In genomic region chr9:27033815-27034403, GRCh38 we compare ENCODE assay signal across 9 cellular contexts. TPM values are rescaled to one million over a fixed set of nuclear protein-coding genes. Genes with fewer than 3 reads are reported as not detected.
DNase-seq lines count a peak whose midpoint lies in the region; ATAC-seq and TF ChIP-seq lines count a peak whose summit lies in the region.
"Had no signal": no experiment of that assay in that cellular context is flagged by ENCODE, and none has a peak within 500 bp of the region (broad histone marks: within the 10 kb centered on the region; RNA-seq: fewer than 3 reads in every experiment).

No MANE protein-coding gene starts in this region.

- no peaks in the 10 kb centered on the region for H3K4me1 Mint-ChIP-seq in activated CD4-positive, alpha-beta memory T cell treated with anti-CD3 and anti-CD28 coated beads for 36 hours (ENCODE audit: low read depth)
- no peaks in the 10 kb centered on the region for H3K4me1 Mint-ChIP-seq in naive B cell

- H3K4me3 ChIP-seq in BJ (ENCODE audit: low read depth, low read length), result no peak overlapping the region
- H3K4me3 ChIP-seq in epithelial cell of proximal tubule (ENCODE audit: low read depth, low read length), result no peak overlapping the region
- no peak overlapping the region for H3K4me3 ChIP-seq in tibial artery

- no peaks in the 10 kb centered on the region for H3K4me1 ChIP-seq in tibial artery

- TF ChIP-seq CTCF in BJ (IDR thresholded peaks at IDR 0.05; ENCODE audit: insufficient read depth, low read depth, low read length) (peak; percentile 76), epithelial cell of proximal tubule (conservative IDR thresholded peaks at IDR 0.05; ENCODE audit: low read depth, low read length) (peak; percentile 84), tibial artery (IDR thresholded peaks at IDR 0.05) (peak; percentile 71 to 73)

- peak; percentile 91 for ATAC-seq in GM18517 (IDR thresholded peaks at IDR 0.05; ENCODE audit: unreplicated experiment)
- ATAC-seq in HG02981 (IDR thresholded peaks at IDR 0.05; ENCODE audit: unreplicated experiment), result peak; percentile 94
- peak; percentile 30 to 51 for ATAC-seq in naive B cell (ENCODE audit: low read depth in 2 of 2)

- CTCF ChIA-PET in BJ (lab: Yijun Ruan, JAX), result interaction anchor here (0.7 to 1.5 kb wide), 7 partner anchors 10 to 243 kb away, joined by 3 to 9 read pairs (median 3); no protein-coding TSS in a partner anchor
- CTCF ChIA-PET in activated CD4-positive, alpha-beta memory T cell treated with anti-CD3 and anti-CD28 coated beads for 36 hours (lab: Charles Lee), result interaction anchor here (0.9 to 1.5 kb wide), 2 partner anchors 16 to 242 kb away, joined by 3 to 5 read pairs; no protein-coding TSS in a partner anchor

- H3K36me3 Mint-ChIP-seq in activated CD4-positive, alpha-beta memory T cell treated with anti-CD3 and anti-CD28 coated beads for 36 hours, result no peaks in the 10 kb centered on the region
- H3K36me3 Mint-ChIP-seq in naive B cell, result peaks cover 0 to 10% of the 10 kb centered on the region in 2 donors

- no peaks in the 10 kb centered on the region for H3K27me3 Mint-ChIP-seq in activated CD4-positive, alpha-beta memory T cell treated with anti-CD3 and anti-CD28 coated beads for 36 hours
- no peaks in the 10 kb centered on the region for H3K27me3 Mint-ChIP-seq in naive B cell

- no peak overlapping the region for H3K27ac Mint-ChIP-seq in activated CD4-positive, alpha-beta memory T cell treated with anti-CD3 and anti-CD28 coated beads for 36 hours
- no peak overlapping the region for H3K27ac Mint-ChIP-seq in naive B cell

- H3K27ac ChIP-seq in tibial artery, result no peak overlapping the region

- H3K9me3 ChIP-seq in tibial artery, result no peaks in the 10 kb centered on the region

- POLR2A ChIA-PET in BJ (lab: Charles Lee), result no interaction called here
- POLR2A ChIA-PET in activated CD4-positive, alpha-beta memory T cell treated with anti-CD3 and anti-CD28 coated beads for 36 hours (lab: Charles Lee), result no interaction called here

- intact Hi-C loops in activated CD4-positive, alpha-beta memory T cell treated with anti-CD3 and anti-CD28 coated beads for 36 hours (cut with micrococcal nuclease), result loop anchor here (1.0 kb wide), 1 partner anchor 242 kb away; no protein-coding TSS in a partner anchor
- intact Hi-C loops in tibial artery (cut with DNase I; ENCODE audit: low total_unique reads), result no loop called here

- no peaks in the 10 kb centered on the region for H3K9me3 Mint-ChIP-seq in activated CD4-positive, alpha-beta memory T cell treated with anti-CD3 and anti-CD28 coated beads for 36 hours
- H3K9me3 Mint-ChIP-seq in naive B cell, result no peaks in the 10 kb centered on the region

- no peak overlapping the region for H3K4me3 Mint-ChIP-seq in activated CD4-positive, alpha-beta memory T cell treated with anti-CD3 and anti-CD28 coated beads for 36 hours
- no peak overlapping the region for H3K4me3 Mint-ChIP-seq in naive B cell

- H3K36me3 ChIP-seq in BJ (ENCODE audit: control insufficient read depth, insufficient read depth, low read length) (no peaks in the 10 kb centered on the region), tibial artery (peaks cover 0 to 20% (median 6%) of the 10 kb centered on the region in 3 donors)

- H3K27me3 ChIP-seq in BJ (ENCODE audit: control insufficient read depth, insufficient read depth, low read length) (no peaks in the 10 kb centered on the region), tibial artery (no peaks in the 10 kb centered on the region)

- DNase-seq in BJ (ENCODE audit: low read depth) (no peak), NCI-H2227 (lab: John Stamatoyannopoulos, UW; ENCODE audit: unreplicated experiment) (peak; percentile 34), epithelial cell of proximal tubule (ENCODE audit: low read depth) (no peak), naive B cell (peak; percentile 25), tibial artery (peak in 1 of 2 donors; percentile 54)
- DNase-seq in activated CD4-positive, alpha-beta memory T cell treated with anti-CD3 and anti-CD28 coated beads for 36 hours, result peak; percentile 58

RNA-seq across cellular contexts. Expression of gene LRRC19, which starts 28.4 kb away (rescaled TPM):
- polyA plus RNA-seq in BJ (2011; rRNA removed) (not detected in 2 replicates), naive B cell (ENCODE audit: low read depth in 6 of 6) (under 1 TPM in 3 of 6 donors, not detected in 3; 0.27 to 0.44 (median 0.37) TPM)
- polyA minus RNA-seq in BJ (2011; rRNA and poly(A)+ RNA removed), result not detected in 2 replicates
- total RNA-seq in activated CD4-positive, alpha-beta memory T cell treated with anti-CD3 and anti-CD28 coated beads for 36 hours, result not detected
- not detected in 2 replicates for total RNA-seq in epithelial cell of proximal tubule
- total RNA-seq: T-helper 1 cell treated with Interleukin-12 subunit alpha and Interleukin-12 subunit beta and Interleukin-4 antibody, amounts not matched to agents 30 ng/mL and 1 ng/mL, for 36 hours had no signal

Comparison
In these comparisons a context has a peak if more than half of its experiments do, and no peak if none do; other contexts are left out.
1. DNase-seq: peak in NCI-H2227 (single experiment), activated CD4-positive, alpha-beta memory T cell treated with anti-CD3 and anti-CD28 coated beads for 36 hours (single experiment) and naive B cell (single experiment); none in BJ (single experiment) and epithelial cell of proximal tubule (single experiment).
2. ATAC-seq: peak in every context shown above with its lines; median percentile 94 in HG02981; 91 in GM18517; 40 in naive B cell.
3. Peak in every context shown above with its lines, with median percentiles within 50 percentile points of each other: CTCF ChIP-seq.